Comparison of ENCODE assay signal across 17 cellular contexts in the genomic region with DNA sequence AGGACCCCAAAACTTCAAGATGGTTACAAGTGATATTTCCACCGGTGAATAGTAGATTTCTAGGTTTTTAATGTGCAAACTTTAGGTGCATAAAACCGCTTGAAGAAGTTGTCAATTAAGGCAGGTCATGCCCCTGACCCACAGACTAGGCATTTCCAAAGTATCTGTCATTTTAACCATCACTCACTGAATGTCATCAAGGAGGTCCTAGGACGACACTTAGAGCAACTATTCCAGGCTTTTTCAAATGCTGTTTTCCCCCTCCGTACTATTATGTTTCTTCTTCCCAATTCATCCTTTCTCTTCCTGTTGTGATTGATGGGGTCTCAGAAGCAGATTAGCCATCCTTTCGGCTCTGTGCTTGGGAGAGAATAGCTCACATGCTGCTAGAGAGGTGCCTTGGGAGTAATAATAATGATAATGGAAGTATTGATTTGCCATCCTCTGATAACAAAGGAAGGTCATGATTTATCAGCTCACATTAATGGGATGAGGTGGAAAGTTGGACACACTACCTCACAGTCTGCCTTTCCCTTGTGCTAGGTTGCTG.
"Had no signal": no experiment of that assay in that cellular context is flagged by ENCODE, and none has a peak within 500 bp of the region (broad histone marks: within the 10 kb centered on the region; RNA-seq: fewer than 3 reads in every experiment).

No MANE protein-coding gene starts in this region.

- H3K4me3 ChIP-seq: esophagus squamous epithelium, gastroesophageal sphincter, ovary, right atrium auricular region had no signal

- DNase-seq: effector memory CD8-positive, alpha-beta T cell; esophagus squamous epithelium; foreskin fibroblast; glutamatergic neuron; islet precursor cell; mammary epithelial cell; naive thymus-derived CD8-positive, alpha-beta T cell; ovary; small intestine; stimulated activated CD4-positive, alpha-beta T cell treated with anti-CD3 and anti-CD28 coated beads, Interleukin-12 subunit alpha, Interleukin-12 subunit beta, amount 100 ng/mL, for 4 hours; stimulated activated naive CD4-positive, alpha-beta T cell treated with Interleukin-2 at 50 U/mL for 16 hours; trophoblast cell had no signal

- H3K27ac ChIP-seq: esophagus squamous epithelium, gastroesophageal sphincter, ovary, right atrium auricular region had no signal

- H3K36me3 Mint-ChIP-seq: naive thymus-derived CD8-positive, alpha-beta T cell had no signal

- FAIRE-seq: small intestine had no signal

- H3K9me3 ChIP-seq: esophagus squamous epithelium, gastroesophageal sphincter, ovary, right atrium auricular region had no signal

- H3K9me3 Mint-ChIP-seq: dendritic cell treated with granulocyte-macrophage colony-stimulating factor and Interleukin-4, amounts not matched to agents 40 ng/mL and 50 ng/mL, for 4 days; effector memory CD8-positive, alpha-beta T cell; naive thymus-derived CD8-positive, alpha-beta T cell; neural crest cell had no signal

- H3K4me1 ChIP-seq: esophagus squamous epithelium, gastroesophageal sphincter, right atrium auricular region had no signal

- H3K27ac Mint-ChIP-seq: dendritic cell treated with granulocyte-macrophage colony-stimulating factor and Interleukin-4, amounts not matched to agents 40 ng/mL and 50 ng/mL, for 4 days; naive thymus-derived CD8-positive, alpha-beta T cell had no signal

- H3K4me3 Mint-ChIP-seq: dendritic cell treated with granulocyte-macrophage colony-stimulating factor and Interleukin-4, amounts not matched to agents 40 ng/mL and 50 ng/mL, for 4 days; effector memory CD8-positive, alpha-beta T cell; naive thymus-derived CD8-positive, alpha-beta T cell; neural crest cell had no signal

- H3K27me3 ChIP-seq: esophagus squamous epithelium, ovary, right atrium auricular region had no signal

- H3K27me3 Mint-ChIP-seq: dendritic cell treated with granulocyte-macrophage colony-stimulating factor and Interleukin-4, amounts not matched to agents 40 ng/mL and 50 ng/mL, for 4 days; effector memory CD8-positive, alpha-beta T cell; naive thymus-derived CD8-positive, alpha-beta T cell had no signal

- H3K36me3 ChIP-seq: esophagus squamous epithelium, gastroesophageal sphincter, ovary, right atrium auricular region had no signal

- ATAC-seq: effector memory CD8-positive, alpha-beta T cell; gastroesophageal sphincter; left lobe of liver; naive thymus-derived CD8-positive, alpha-beta T cell had no signal
